Comparison of ENCODE assay signal across 8 cellular contexts in the genomic region with DNA sequence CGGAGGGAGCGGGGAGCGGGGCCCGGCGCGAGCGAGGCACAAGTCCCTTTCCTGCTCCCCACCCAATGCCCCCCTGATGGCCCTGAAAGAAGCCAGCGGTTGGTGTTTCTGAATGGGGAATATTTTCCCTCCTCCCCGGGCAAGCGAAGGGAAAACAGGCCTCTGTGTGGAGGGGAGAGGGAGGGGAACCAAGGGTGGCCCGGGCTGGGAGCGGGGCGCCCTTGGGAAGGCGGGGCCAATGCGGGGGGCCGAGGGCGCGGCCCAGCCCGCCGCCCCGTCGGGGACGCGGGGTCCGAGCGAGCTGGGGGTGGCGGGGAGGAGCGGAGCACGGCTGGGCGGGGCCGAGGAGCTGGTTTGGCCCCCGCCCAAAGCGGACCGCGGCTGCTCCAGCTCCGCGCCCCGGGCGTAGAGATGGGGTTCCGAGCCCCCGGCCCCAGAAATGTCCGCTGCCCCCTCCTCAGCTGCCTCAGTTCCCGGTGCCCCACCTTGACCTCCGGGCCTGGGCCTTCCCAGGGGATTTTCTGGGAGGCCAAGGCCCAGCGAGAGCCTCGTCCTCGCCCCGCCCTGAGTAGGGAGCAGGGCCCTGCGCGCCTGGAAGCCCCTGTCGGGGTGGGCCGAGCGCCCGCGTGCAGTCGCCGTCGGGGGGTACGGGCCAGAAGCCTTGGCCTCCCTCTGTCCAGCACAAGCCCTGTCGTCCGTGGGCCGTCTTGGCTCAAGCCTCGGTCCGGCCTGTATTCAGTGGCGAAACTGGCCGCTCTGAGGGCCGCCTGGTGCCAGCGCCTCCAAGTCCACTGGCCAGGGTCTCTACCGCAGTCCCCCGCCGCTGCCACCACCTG. TPM values are rescaled to one million over a fixed set of nuclear protein-coding genes. Genes with fewer than 3 reads are reported as not detected.
DNase-seq lines count a peak whose midpoint lies in the region; ATAC-seq and TF ChIP-seq lines count a peak whose summit lies in the region.

No MANE protein-coding gene starts in this region.

- H3K27ac ChIP-seq in psoas muscle: peak overlapping the region; percentile 88

- peaks cover 10% of the 10 kb centered on the region for H3K4me1 ChIP-seq in psoas muscle

- peaks cover 12% of the 10 kb centered on the region for H3K36me3 Mint-ChIP-seq in activated CD8-positive, alpha-beta T cell treated with anti-CD3 and anti-CD28 coated beads, Interleukin-2, amount 10 ng/mL, durations not matched to agents 7 days and 5 days (ENCODE audit: low read depth)

- H3K4me3 Mint-ChIP-seq in activated CD8-positive, alpha-beta T cell treated with anti-CD3 and anti-CD28 coated beads, Interleukin-2, amount 10 ng/mL, durations not matched to agents 7 days and 5 days: peak overlapping the region; percentile 25

- no peak for ATAC-seq in activated CD8-positive, alpha-beta T cell treated with anti-CD3 and anti-CD28 coated beads, Interleukin-2, amount 10 ng/mL, durations not matched to agents 7 days and 5 days
- ATAC-seq in Right ventricle myocardium inferior (peak; percentile 44), psoas muscle (peak in 3 of 4 donors; percentile 10 to 13 (median 12)), HG02938 (IDR thresholded peaks at IDR 0.05; ENCODE audit: unreplicated experiment) (no peak)

- H3K27ac Mint-ChIP-seq in activated CD8-positive, alpha-beta T cell treated with anti-CD3 and anti-CD28 coated beads, Interleukin-2, amount 10 ng/mL, durations not matched to agents 7 days and 5 days: no peak overlapping the region

- 7 to 17% (median 9%) methylated on average over 50 to 71 of the region's 71 CpGs for WGBS in psoas muscle, 3 donors

- H3K36me3 ChIP-seq in psoas muscle (ENCODE audit: insufficient read depth in 1 of 2, low read depth in 1 of 2): no peaks in the 10 kb centered on the region

- no peaks in the 10 kb centered on the region for H3K9me3 Mint-ChIP-seq in activated CD8-positive, alpha-beta T cell treated with anti-CD3 and anti-CD28 coated beads, Interleukin-2, amount 10 ng/mL, durations not matched to agents 7 days and 5 days (ENCODE audit: insufficient read depth)

- H3K4me1 Mint-ChIP-seq in activated CD8-positive, alpha-beta T cell treated with anti-CD3 and anti-CD28 coated beads, Interleukin-2, amount 10 ng/mL, durations not matched to agents 7 days and 5 days (ENCODE audit: low read depth): peaks cover 34% of the 10 kb centered on the region

- POLR2A ChIA-PET in activated CD8-positive, alpha-beta T cell treated with anti-CD3 and anti-CD28 coated beads, Interleukin-2, amount 10 ng/mL, durations not matched to agents 7 days and 5 days (lab: Charles Lee): interaction anchor here (0.6 to 9.4 kb wide), 3 partner anchors 9 to 28 kb away, joined by 3 to 280 read pairs (median 4); a partner anchor contains a TSS

- no peaks in the 10 kb centered on the region for H3K9me3 ChIP-seq in psoas muscle

- no peaks in the 10 kb centered on the region for H3K27me3 Mint-ChIP-seq in activated CD8-positive, alpha-beta T cell treated with anti-CD3 and anti-CD28 coated beads, Interleukin-2, amount 10 ng/mL, durations not matched to agents 7 days and 5 days (ENCODE audit: low read depth)

- no peaks in the 10 kb centered on the region for H3K27me3 ChIP-seq in psoas muscle (ENCODE audit: insufficient read depth in 3 of 3, low read length in 2 of 3)

- TF ChIP-seq CTCF in psoas muscle (IDR thresholded peaks at IDR 0.05): no peak

- CTCF ChIA-PET in activated CD8-positive, alpha-beta T cell treated with anti-CD3 and anti-CD28 coated beads, Interleukin-2, amount 10 ng/mL, durations not matched to agents 7 days and 5 days (lab: Charles Lee): interaction anchor here (1.7 to 3.7 kb wide), 2 partner anchors 9 to 53 kb away, joined by 6 to 52 read pairs; a partner anchor contains a TSS

- intact Hi-C loops in Right ventricle myocardium inferior (cut with DNase I): loop anchor here (10.0 kb wide), 1 partner anchor 170 kb away; a partner anchor contains a TSS
- intact Hi-C loops in psoas muscle (cut with DNase I): no loop called here

- peak overlapping the region; percentile 63 for H3K4me3 ChIP-seq in psoas muscle

- DNase-seq in GM03348 (ENCODE audit: low spot score) (peak; percentile 73), Right ventricle myocardium inferior (ENCODE audit: missing footprints) (peak; percentile 86), psoas muscle (peak; percentile 74 to 81), SHP77 (lab: John Stamatoyannopoulos, UW) (no peak), SW480 (ENCODE audit: low spot score) (no peak), HuH-7 (ENCODE audit: low spot score) (no peak)
- no peak for DNase-seq in activated CD8-positive, alpha-beta T cell treated with anti-CD3 and anti-CD28 coated beads, Interleukin-2, amount 10 ng/mL, durations not matched to agents 7 days and 5 days

RNA-seq across cellular contexts. Expression of a gene that starts 3.9 kb away (rescaled TPM):
- 10 to 100 TPM; 29.2 to 29.4 TPM for total RNA-seq in activated CD8-positive, alpha-beta T cell treated with anti-CD3 and anti-CD28 coated beads, Interleukin-2, amount 10 ng/mL, durations not matched to agents 7 days and 5 days
- 33.1 TPM for total RNA-seq in Right ventricle myocardium inferior
- 10 to 100 TPM; 21.3 to 52.2 (median 31.5) TPM for total RNA-seq in psoas muscle
- polyA plus RNA-seq in psoas muscle: 100 to 1,000 TPM in 1 of 3 donors, 10 to 100 TPM in 1, 1 to 10 TPM in 1; 9.5 to 127 (median 22.0) TPM

RNA-seq across cellular contexts. Expression of a gene that starts 8.9 kb away (rescaled TPM):
- total RNA-seq in activated CD8-positive, alpha-beta T cell treated with anti-CD3 and anti-CD28 coated beads, Interleukin-2, amount 10 ng/mL, durations not matched to agents 7 days and 5 days: 10 to 100 TPM in 1 of 2 experiments, 1 to 10 TPM in 1; 10.0 to 12.5 TPM
- total RNA-seq in Right ventricle myocardium inferior: 6.7 TPM
- total RNA-seq in psoas muscle: 1 to 10 TPM; 3.9 to 8.2 (median 5.1) TPM
- 1 to 10 TPM; 2.7 to 5.2 (median 4.4) TPM for polyA plus RNA-seq in psoas muscle

RNA-seq across cellular contexts. Expression of a gene that starts 12.1 kb away (rescaled TPM):
- 1 to 10 TPM; 4.3 to 4.6 TPM for total RNA-seq in activated CD8-positive, alpha-beta T cell treated with anti-CD3 and anti-CD28 coated beads, Interleukin-2, amount 10 ng/mL, durations not matched to agents 7 days and 5 days
- 200 TPM for total RNA-seq in Right ventricle myocardium inferior
- total RNA-seq in psoas muscle: 100 to 1,000 TPM in 2 of 4 donors, 10 to 100 TPM in 2; 69.8 to 217 (median 122) TPM
- 100 to 1,000 TPM in 2 of 3 donors, 10 to 100 TPM in 1; 57.0 to 171 (median 170) TPM for polyA plus RNA-seq in psoas muscle

RNA-seq across cellular contexts. Expression of a gene that starts 17.3 kb away (rescaled TPM):
- total RNA-seq in activated CD8-positive, alpha-beta T cell treated with anti-CD3 and anti-CD28 coated beads, Interleukin-2, amount 10 ng/mL, durations not matched to agents 7 days and 5 days: 1 to 10 TPM; 7.8 to 8.8 TPM
- total RNA-seq in Right ventricle myocardium inferior (9.0 TPM), psoas muscle (10 to 100 TPM; 13.7 to 47.1 (median 33.4) TPM)
- polyA plus RNA-seq in psoas muscle: 10 to 100 TPM in 2 of 3 donors, 1 to 10 TPM in 1; 8.2 to 69.5 (median 62.7) TPM

Comparison
In these comparisons a context has a peak if more than half of its experiments do, and no peak if none do; other contexts are left out.
1. DNase-seq: peak in GM03348 (single experiment), Right ventricle myocardium inferior (single experiment) and psoas muscle (2 of 2); none in activated CD8-positive, alpha-beta T cell treated with anti-CD3 and anti-CD28 coated beads, Interleukin-2, amount 10 ng/mL, durations not matched to agents 7 days and 5 days (single experiment), SHP77 (0 of 2), SW480 (single experiment) and HuH-7 (single experiment).
2. ATAC-seq: peak in Right ventricle myocardium inferior (single experiment) and psoas muscle (3 of 4); none in activated CD8-positive, alpha-beta T cell treated with anti-CD3 and anti-CD28 coated beads, Interleukin-2, amount 10 ng/mL, durations not matched to agents 7 days and 5 days (single experiment) and HG02938 (single experiment).
3. RNA of a gene that starts 12.1 kb away (total RNA-seq): 200 TPM in Right ventricle myocardium inferior (single experiment) and 69.8 to 217 TPM in psoas muscle; 4.3 to 4.6 TPM in activated CD8-positive, alpha-beta T cell treated with anti-CD3 and anti-CD28 coated beads, Interleukin-2, amount 10 ng/mL, durations not matched to agents 7 days and 5 days; every median in the first group is over 10 times any median in the second.